In genomic region chr19:45090598-45090997, GRCh38 we compare ENCODE assay signal across 7 cellular contexts. TPM values are rescaled to one million over a fixed set of nuclear protein-coding genes. Genes with fewer than 3 reads are reported as not detected.
DNase-seq lines count a peak whose midpoint lies in the region; FAIRE-seq and TF ChIP-seq lines count a peak whose summit lies in the region.
"Had no signal": no experiment of that assay in that cellular context is flagged by ENCODE, and none has a peak within 500 bp of the region (broad histone marks: within the 10 kb centered on the region; RNA-seq: fewer than 3 reads in every experiment).

No MANE protein-coding gene starts in this region.

- peaks cover 5% of the 10 kb centered on the region; the same call in 1 of the 2 replicates for H3K4me1 ChIP-seq in Caco-2

- CTCF ChIA-PET in Caco-2 (lab: Charles Lee): interaction anchor here (0.6 to 2.4 kb wide), 3 partner anchors 45 to 175 kb away, joined by 3 to 7 read pairs (median 5); no protein-coding TSS in a partner anchor

- H3K36me3 ChIP-seq in Caco-2 (ENCODE audit: control insufficient read depth, insufficient read depth, low read length) (no peaks in the 10 kb centered on the region; the same call in none of the 2 replicates), bronchial epithelial cell (ENCODE audit: control insufficient read depth, insufficient read depth, low read length) (peaks cover 13% of the 10 kb centered on the region), neural cell (ENCODE audit: insufficient read depth, low read length) (no peaks in the 10 kb centered on the region)

- no peaks in the 10 kb centered on the region for H3K9me2 ChIP-seq in neural cell (ENCODE audit: insufficient read depth, low read length)

- H3K27me3 ChIP-seq in Caco-2 (replicated peaks; ENCODE audit: control insufficient read depth, insufficient read depth, low read length): no peaks in the 10 kb centered on the region
- H3K27me3 ChIP-seq in bronchial epithelial cell (ENCODE audit: control insufficient read depth, insufficient read depth, low read length): no peaks in the 10 kb centered on the region
- no peaks in the 10 kb centered on the region for H3K27me3 ChIP-seq in neural cell (ENCODE audit: insufficient read depth, low read depth, low read length)

- H3K27me3 Mint-ChIP-seq in Caco-2 (ENCODE audit: insufficient read depth, unreplicated experiment): no peaks in the 10 kb centered on the region

- H3K4me2 ChIP-seq in neural cell (ENCODE audit: low read length): peak overlapping the region; percentile 57

- DNase-seq in Caco-2: no peak
- DNase-seq in bronchial epithelial cell (ENCODE audit: low read depth): no peak
- DNase-seq in NCI-H2107 treated with DMSO at 0.1 percent for 48 hours (lab: John Stamatoyannopoulos, UW; ENCODE audit: unreplicated experiment): no peak
- no peak for DNase-seq in NCI-H1694 treated with DMSO at 0.1 percent for 48 hours (lab: John Stamatoyannopoulos, UW)
- no peak for DNase-seq in GM13977 (ENCODE audit: low spot score)
- DNase-seq: T-helper 1 cell had no signal

- in situ Hi-C loops in GM13977 (cut with MboI; ENCODE audit: low pct_unique_long_range_greater_than_20kb, low sequenced_read_pairs, unreplicated experiment): no loop called here

- no peak for TF ChIP-seq RAD21 in neural cell (conservative IDR thresholded peaks at IDR 0.05)

- intact Hi-C loops in Caco-2 (cut with micrococcal nuclease; ENCODE audit: unreplicated experiment): loop anchor here (5.0 kb wide), 1 partner anchor 37 kb away; no protein-coding TSS in a partner anchor

- peak overlapping the region; percentile 91 for H3K9ac ChIP-seq in neural cell (ENCODE audit: low read length)

- H3K4me3 ChIP-seq in Caco-2 (ENCODE audit: low read depth, low read length): peak overlapping the region; percentile 33
- H3K4me3 ChIP-seq in bronchial epithelial cell (ENCODE audit: low read depth, low read length): peak overlapping the region; percentile 92
- H3K4me3 ChIP-seq in neural cell (ENCODE audit: low read length): peak overlapping the region; percentile 98

- H3K27ac ChIP-seq in neural cell (ENCODE audit: low read length): peak overlapping the region; percentile 97

- H3K9me3 Mint-ChIP-seq in Caco-2 (ENCODE audit: unreplicated experiment): no peaks in the 10 kb centered on the region

- H3K27ac Mint-ChIP-seq in Caco-2 (ENCODE audit: unreplicated experiment): peak overlapping the region; percentile 96

- peak overlapping the region; percentile 37 for H2AFZ ChIP-seq in neural cell (ENCODE audit: low read depth, low read length)

- TF ChIP-seq CTCF in Caco-2 (IDR thresholded peaks at IDR 0.05; ENCODE audit: insufficient read depth in 1 of 2, low read depth in 1 of 2, low read length in 1 of 2, severe bottlenecking in 1 of 2, unreplicated experiment in 1 of 2) (no peak), bronchial epithelial cell (IDR thresholded peaks at IDR 0.05; ENCODE audit: insufficient read depth, low read length, severe bottlenecking) (no peak), neural cell (IDR thresholded peaks at IDR 0.05; ENCODE audit: poor library complexity, severe bottlenecking) (no peak), GM13977 (IDR thresholded peaks at IDR 0.05; ENCODE audit: extremely low read depth, insufficient read depth, missing control alignments) (no peak)

- H3F3A ChIP-seq in neural cell (ENCODE audit: insufficient read depth, low read length, poor library complexity, severe bottlenecking): peaks cover 7% of the 10 kb centered on the region

- no peaks in the 10 kb centered on the region for H4K20me1 ChIP-seq in neural cell (ENCODE audit: insufficient read depth)

- peak overlapping the region; percentile 84 for H3K4me3 Mint-ChIP-seq in Caco-2 (ENCODE audit: unreplicated experiment)

- peaks cover 58% of the 10 kb centered on the region for H3K36me3 Mint-ChIP-seq in Caco-2 (ENCODE audit: insufficient read depth, unreplicated experiment)

- POLR2A ChIA-PET in Caco-2 (lab: Charles Lee): no interaction called here

- FAIRE-seq in bronchial epithelial cell (lab: Jason Lieb, UNC): no peak

- peaks cover 26% of the 10 kb centered on the region for H3K79me2 ChIP-seq in neural cell (replicated peaks; ENCODE audit: insufficient read depth, low read length)

- TF ChIP-seq EP300 in neural cell (conservative IDR thresholded peaks at IDR 0.05; ENCODE audit: poor library complexity, severe bottlenecking): no peak

- peaks cover 23% of the 10 kb centered on the region for H3K4me1 Mint-ChIP-seq in Caco-2 (ENCODE audit: low read depth, unreplicated experiment)

- BruUV-seq in Caco-2 (replicated peaks; lab: Mats Ljungman, UMichigan): no TSS peak

- H3K9me3 ChIP-seq in Caco-2 (no peaks in the 10 kb centered on the region), neural cell (ENCODE audit: low read length) (no peaks in the 10 kb centered on the region)

TF ChIP-seq in neural cell, 6 proteins besides CTCF, POLR2A, EP300 and RAD21:
- TF ChIP-seq MXI1 (conservative IDR thresholded peaks at IDR 0.05; ENCODE audit: poor library complexity, severe bottlenecking) (no peak), TAF1 (IDR thresholded peaks at IDR 0.05; ENCODE audit: low read depth) (no peak), REST (IDR thresholded peaks at IDR 0.05; ENCODE audit: borderline replicate concordance) (no peak), EZH2 (IDR thresholded peaks at IDR 0.05; ENCODE audit: borderline replicate concordance, insufficient read depth, low read length, poor library complexity, severe bottlenecking) (no peak), POLR2AphosphoS5 (IDR thresholded peaks at IDR 0.05) (no peak), SMC3 (conservative IDR thresholded peaks at IDR 0.05; ENCODE audit: poor library complexity) (no peak)

RNA-seq across cellular contexts. Expression of gene PPP1R37, which starts 2.4 kb away (rescaled TPM):
- 42.1 and 47.7 TPM in 2 replicates for total RNA-seq in Caco-2 (2022)
- 19.2 and 19.5 TPM in 2 replicates for total RNA-seq in bronchial epithelial cell
- polyA plus RNA-seq in neural cell: 53.7 and 56.6 TPM in 2 replicates
- 51.7 and 67.0 TPM in 2 replicates for polyA minus RNA-seq in neural cell

RNA-seq across cellular contexts. Expression of gene GEMIN7, which starts 11.5 kb away (rescaled TPM):
- total RNA-seq in Caco-2 (2022): 45.8 and 49.3 TPM in 2 replicates
- 21.3 and 23.2 TPM in 2 replicates for total RNA-seq in bronchial epithelial cell
- 14.4 and 26.5 TPM in 2 replicates for polyA plus RNA-seq in neural cell
- 26.4 and 28.5 TPM in 2 replicates for polyA minus RNA-seq in neural cell

RNA-seq across cellular contexts. Expression of gene ZNF296, which starts 14.3 kb away (rescaled TPM):
- total RNA-seq in Caco-2 (2022) (8.4 and 9.4 TPM in 2 replicates), bronchial epithelial cell (under 0.01 and 0.51 TPM in 2 replicates)
- 1.0 and 1.4 TPM in 2 replicates for polyA plus RNA-seq in neural cell
- polyA minus RNA-seq in neural cell: 0.58 and 0.73 TPM in 2 replicates

RNA-seq across cellular contexts. Expression of gene CLASRP, which starts 51.8 kb away (rescaled TPM):
- 104 and 111 TPM in 2 replicates for total RNA-seq in Caco-2 (2022)
- total RNA-seq in bronchial epithelial cell: 12.5 and 19.2 TPM in 2 replicates
- polyA plus RNA-seq in neural cell: 30.1 and 38.4 TPM in 2 replicates
- polyA minus RNA-seq in neural cell: 17.4 and 22.4 TPM in 2 replicates

Comparison
In these comparisons a context has a peak if more than half of its experiments do, and no peak if none do; other contexts are left out.
1. H3K4me3 ChIP-seq: peak in every context shown above with its lines; median percentile 98 in neural cell; 92 in bronchial epithelial cell; 33 in Caco-2.